9 cellular contexts compared by ENCODE assay signal in genomic region chr15:69299451-69300128, GRCh38. TPM values are rescaled to one million over a fixed set of nuclear protein-coding genes. Genes with fewer than 3 reads are reported as not detected.
DNase-seq lines count a peak whose midpoint lies in the region; ATAC-seq lines count a peak whose summit lies in the region.
"Had no signal": no experiment of that assay in that cellular context is flagged by ENCODE, and none has a peak within 500 bp of the region (broad histone marks: within the 10 kb centered on the region; RNA-seq: fewer than 3 reads in every experiment).

No MANE protein-coding gene starts in this region.

- H3K36me3 Mint-ChIP-seq in T-helper 17 cell (ENCODE audit: low read depth), result peaks cover 5% of the 10 kb centered on the region
- H3K36me3 Mint-ChIP-seq: activated naive CD4-positive, alpha-beta T cell treated with anti-CD3 and anti-CD28 coated beads, Interleukin-2, amount 50 U/mL, for 72 hours had no signal

- peak overlapping the region; percentile 36 for H3K4me3 Mint-ChIP-seq in T-helper 17 cell

- peak overlapping the region; percentile 40 for H3K4me3 ChIP-seq in iPS-11a (ENCODE audit: low read depth, low read length)
- peak overlapping the region; percentile 35 for H3K4me3 ChIP-seq in rectal smooth muscle tissue (ENCODE audit: low read length)

- DNase-seq in GDM1 (lab: John Stamatoyannopoulos, UW) (peak; percentile 28), T-helper 17 cell (no peak), left lobe of liver (ENCODE audit: low spot score) (no peak), inferior parietal cortex (ENCODE audit: extremely low spot score) (no peak)
- no peak for DNase-seq in activated CD8-positive, alpha-beta memory T cell treated with anti-CD3 and anti-CD28 coated beads, Interleukin-2, amount 50 U/mL, for 4 hours

- peaks cover 9% of the 10 kb centered on the region for H3K4me1 Mint-ChIP-seq in T-helper 17 cell

- H3K27me3 Mint-ChIP-seq in T-helper 17 cell, result peaks cover 88% of the 10 kb centered on the region

- H3K36me3 ChIP-seq in rectal smooth muscle tissue (ENCODE audit: control insufficient read depth, insufficient read depth, low read length), result no peaks in the 10 kb centered on the region

- no peak overlapping the region for H3K27ac Mint-ChIP-seq in T-helper 17 cell
- H3K27ac Mint-ChIP-seq: activated naive CD4-positive, alpha-beta T cell treated with anti-CD3 and anti-CD28 coated beads, Interleukin-2, amount 50 U/mL, for 72 hours had no signal

- ATAC-seq in T-helper 17 cell (no peak), HG03432 (IDR thresholded peaks at IDR 0.05; ENCODE audit: unreplicated experiment) (no peak), left lobe of liver (no peak)

- peaks cover 9% of the 10 kb centered on the region for H3K27me3 ChIP-seq in rectal smooth muscle tissue (ENCODE audit: control insufficient read depth, insufficient read depth, low read length)

- H3K9me3 ChIP-seq in T-helper 17 cell (ENCODE audit: control insufficient read depth, low read length, poor library complexity, severe bottlenecking), result no peaks in the 10 kb centered on the region

- no peak overlapping the region for H3K27ac ChIP-seq in rectal smooth muscle tissue (ENCODE audit: low read depth, low read length)

- H3K9ac ChIP-seq in rectal smooth muscle tissue (ENCODE audit: low read length), result no peak overlapping the region

- H3K4me1 ChIP-seq in rectal smooth muscle tissue (ENCODE audit: control insufficient read depth, insufficient read depth, low read length), result no peaks in the 10 kb centered on the region

RNA-seq across cellular contexts. Expression of gene PAQR5, which starts 0.9 kb away (rescaled TPM):
- not detected for total RNA-seq in T-helper 17 cell
- total RNA-seq in left lobe of liver, result 0.50 TPM
